Comparison of ENCODE assay signal across 16 cellular contexts in genomic region chr5:28748446-28748845, GRCh38.
"Had no signal": no experiment of that assay in that cellular context is flagged by ENCODE, and none has a peak within 500 bp of the region (broad histone marks: within the 10 kb centered on the region; RNA-seq: fewer than 3 reads in every experiment).

No MANE protein-coding gene starts in this region.

- H3K36me3 ChIP-seq: esophagus muscularis mucosa, heart left ventricle, left ventricle myocardium inferior, pancreas, thyroid gland, vagina had no signal

- H3K27me3 ChIP-seq: esophagus muscularis mucosa, foreskin keratinocyte, heart left ventricle, pancreas, thyroid gland, vagina had no signal

- H3K9me3 ChIP-seq: esophagus muscularis mucosa, pancreas, thyroid gland, vagina had no signal

- H3K4me1 ChIP-seq: foreskin keratinocyte, heart left ventricle, left ventricle myocardium inferior, pancreas, thyroid gland, vagina had no signal

- DNase-seq: activated CD4-positive, alpha-beta T cell treated with anti-CD3 and anti-CD28 coated beads, Interleukin-2, amount 50 U/mL, for 1 hour; activated CD4-positive, CD25-positive, alpha-beta regulatory T cell; activated effector memory CD4-positive, alpha-beta T cell treated with Interleukin-2 at 50 U/mL for 16 hours; activated T-cell treated with anti-CD3 and anti-CD28 coated beads, Interleukin-2, amount 50 U/mL, for 1 hour; amygdala; heart left ventricle; left ventricle myocardium inferior; mesenchymal stem cell; pancreas; stimulated activated CD4-positive, alpha-beta T cell treated with anti-CD3 and anti-CD28 coated beads, Interleukin-15, amount 100 ng/mL, for 24 hours; stimulated activated CD4-positive, alpha-beta T cell treated with anti-CD3 and anti-CD28 coated beads, Interleukin-4, amount 100 ng/mL, for 4 hours; T-helper 17 cell; thyroid gland had no signal

- H3K27ac ChIP-seq: esophagus muscularis mucosa, foreskin keratinocyte, heart left ventricle, left ventricle myocardium inferior, pancreas, thyroid gland, vagina had no signal

- H3K4me3 ChIP-seq: esophagus muscularis mucosa, heart left ventricle, left ventricle myocardium inferior, pancreas, thyroid gland, vagina had no signal
